In the genomic region with DNA sequence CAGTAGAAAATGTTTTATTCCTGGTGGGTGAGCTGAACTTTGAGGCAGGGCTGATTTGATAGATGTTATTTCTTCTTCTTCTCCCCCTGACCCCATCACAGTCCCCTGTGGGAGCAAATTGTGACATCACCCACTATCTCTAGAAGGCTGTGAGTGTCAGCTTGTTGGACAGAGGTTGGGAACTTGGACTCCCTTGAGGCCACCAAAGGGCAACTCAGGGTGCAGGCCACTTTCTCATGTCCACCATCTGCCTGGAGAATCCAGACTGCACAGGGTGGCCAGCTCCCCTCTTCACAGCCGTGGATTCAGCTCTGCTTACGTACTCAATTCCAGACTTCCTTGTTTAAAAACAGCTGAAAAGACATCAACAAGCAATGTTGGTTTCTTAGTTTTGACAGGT, we compare ENCODE assay signal across 20 cellular contexts.
"Had no signal": no experiment of that assay in that cellular context is flagged by ENCODE, and none has a peak within 500 bp of the region (broad histone marks: within the 10 kb centered on the region; RNA-seq: fewer than 3 reads in every experiment).

No MANE protein-coding gene starts in this region.

- H3K27ac ChIP-seq: colonic mucosa, esophagus squamous epithelium, left lung, lower lobe of right lung, pancreas, sigmoid colon, thyroid gland, vagina had no signal

- DNase-seq: colonic mucosa; dermis blood vessel endothelial cell; effector memory CD4-positive, alpha-beta T cell; esophagus squamous epithelium; foreskin melanocyte; glutamatergic neuron; kidney; left lung; lower lobe of right lung; natural killer cell; occipital lobe; pancreas; sigmoid colon; stimulated activated CD4-positive, alpha-beta T cell treated with anti-CD3 and anti-CD28 coated beads, Interleukin-2, amount 100 ng/mL, for 24 hours; stimulated activated CD4-positive, alpha-beta T cell treated with anti-CD3 and anti-CD28 coated beads, Interleukin-4, amount 100 ng/mL, for 24 hours; stimulated activated naive CD8-positive, alpha-beta T cell treated with anti-CD3 and anti-CD28 coated beads, Interleukin-15, amount 100 ng/mL, for 72 hours; thyroid gland; trophoblast cell had no signal

- H3K36me3 ChIP-seq: colonic mucosa, esophagus squamous epithelium, lower lobe of right lung, pancreas, sigmoid colon, thyroid gland, vagina had no signal

- ATAC-seq: left lung; lower lobe of right lung; natural killer cell; pancreas; stimulated activated effector memory CD8-positive, alpha-beta T cell treated with anti-CD3 and anti-CD28 coated beads, Interleukin-12 subunit alpha, Interleukin-12 subunit beta, amount 100 ng/mL, for 72 hours; stimulated activated naive CD8-positive, alpha-beta T cell treated with anti-CD3 and anti-CD28 coated beads, Interleukin-15, amount 100 ng/mL, for 72 hours had no signal

- H3K4me1 ChIP-seq: colonic mucosa, esophagus squamous epithelium, left lung, lower lobe of right lung, pancreas, sigmoid colon, thyroid gland, vagina had no signal

- H3K4me3 ChIP-seq: colonic mucosa, esophagus squamous epithelium, left lung, lower lobe of right lung, pancreas, sigmoid colon, thyroid gland, vagina had no signal

- H3K9me3 ChIP-seq: colonic mucosa, esophagus squamous epithelium, left lung, lower lobe of right lung, pancreas, thyroid gland, vagina had no signal

- H3K27me3 ChIP-seq: colonic mucosa, esophagus squamous epithelium, left lung, pancreas, sigmoid colon, thyroid gland, vagina had no signal
